ENCODE assay signal across 14 cellular contexts in the genomic region with DNA sequence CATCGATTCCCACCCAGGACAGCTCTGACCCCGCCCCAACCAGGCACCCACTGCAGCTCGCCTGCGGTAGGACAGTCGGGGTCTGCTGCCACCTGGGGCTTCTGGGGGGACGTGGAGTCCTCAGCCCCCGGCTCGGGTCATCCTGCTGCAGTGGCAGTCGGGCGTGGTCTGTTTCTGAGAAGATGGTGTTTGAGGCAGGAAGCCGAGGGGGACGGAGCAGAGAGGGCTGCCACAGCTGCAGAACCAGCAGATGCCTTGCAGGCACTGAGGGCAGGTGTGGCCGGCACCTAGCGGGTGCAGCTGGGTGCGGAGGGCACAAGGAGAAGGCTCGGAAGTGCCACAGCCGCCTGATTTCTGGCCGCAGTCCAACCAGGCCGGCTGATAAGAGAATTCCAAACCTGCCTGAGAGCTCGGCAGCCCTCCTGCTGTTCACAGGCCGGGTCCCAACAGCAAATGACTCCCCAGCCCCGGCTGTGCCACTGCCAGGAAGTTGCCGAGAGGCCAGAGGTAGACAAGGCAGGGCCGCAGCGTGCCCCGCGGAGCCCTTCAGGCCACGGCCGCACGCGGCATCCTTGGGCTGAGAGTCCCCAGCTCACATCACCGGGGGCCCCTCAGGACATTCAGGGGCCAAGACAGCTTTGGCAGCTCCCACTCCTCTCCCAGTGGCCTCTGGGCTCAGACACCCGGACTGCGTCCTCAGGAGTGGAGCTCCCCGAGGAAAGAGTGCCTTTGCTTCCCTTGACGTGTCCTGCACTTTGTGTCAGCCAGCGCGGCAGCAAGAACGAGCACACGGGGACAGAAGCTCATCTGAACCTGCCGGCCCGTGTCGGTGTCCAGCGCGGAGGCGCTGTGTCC. TPM values are rescaled to one million over a fixed set of nuclear protein-coding genes. Genes with fewer than 3 reads are reported as not detected.
DNase-seq lines count a peak whose midpoint lies in the region; ATAC-seq and TF ChIP-seq lines count a peak whose summit lies in the region.
"Had no signal": no experiment of that assay in that cellular context is flagged by ENCODE, and none has a peak within 500 bp of the region (broad histone marks: within the 10 kb centered on the region; RNA-seq: fewer than 3 reads in every experiment).

No MANE protein-coding gene starts in this region.

- DNase-seq in SK-N-SH (peak; percentile 77), NCI-H2196 (lab: John Stamatoyannopoulos, UW; ENCODE audit: unreplicated experiment) (peak; percentile 81), heart left ventricle (peak; percentile 59 to 84 (median 68)), upper lobe of left lung (peak; percentile 30 to 76), NCI-H446 treated with DMSO at 0.1 percent for 48 hours (lab: John Stamatoyannopoulos, UW) (no peak), WERI-Rb-1 (no peak)
- DNase-seq: activated CD4-positive, alpha-beta T cell treated with anti-CD3 and anti-CD28 coated beads, Interleukin-2, amount 10 ng/mL, durations not matched to agents 7 days and 5 days; gastrocnemius medialis had no signal

- H3K27ac ChIP-seq in SK-N-SH (ENCODE audit: low read depth in 2 of 2, low read length in 1 of 2) (no peak overlapping the region), heart left ventricle (peak overlapping the region in 1 of 12 donors; percentile 14), upper lobe of left lung (no peak overlapping the region), WERI-Rb-1 (no peak overlapping the region)
- H3K27ac ChIP-seq: gastrocnemius medialis, HL-60 had no signal

- no peaks in the 10 kb centered on the region for H4K20me1 ChIP-seq in SK-N-SH (ENCODE audit: insufficient read depth)

- TF ChIP-seq RAD21 in SK-N-SH (IDR thresholded peaks at IDR 0.05; ENCODE audit: low read length) = no peak

- H3K79me2 ChIP-seq in SK-N-SH (ENCODE audit: insufficient read depth) = no peaks in the 10 kb centered on the region

- no peak overlapping the region for H3K4me2 ChIP-seq in SK-N-SH

- WGBS in SK-N-SH (ENCODE audit: low lambda C conversion rate) = 56% methylated on average over 26 of the region's 46 CpGs
- WGBS in heart left ventricle, 4 donors = 48 to 65% (median 59%) methylated on average over 18 to 46 of the region's 46 CpGs
- whole genome bisulfite sequencing in upper lobe of left lung, 2 donors = 71 to 73% methylated on average over 21 to 46 of the region's 46 CpGs

- H3K9me2 ChIP-seq in SK-N-SH = no peaks in the 10 kb centered on the region

- H3F3A ChIP-seq in SK-N-SH (replicated peaks; ENCODE audit: insufficient read depth) = peaks cover 4% of the 10 kb centered on the region

- H2AFZ ChIP-seq in SK-N-SH (ENCODE audit: low read depth) = no peak overlapping the region

- CTCF ChIA-PET in SK-N-SH (lab: Yijun Ruan, JAX) = no interaction called here

- H3K9ac ChIP-seq in SK-N-SH = no peak overlapping the region

- ATAC-seq in SK-N-SH treated with all-trans-retinoic acid at 6 μM for 48 hours = no peak; the same call in 2 of the 3 replicates
- peak; percentile 52 to 77 (median 64) for ATAC-seq in heart left ventricle
- peak in 1 of 2 donors; percentile 26 for ATAC-seq in upper lobe of left lung (ENCODE audit: low FRiP score in 2 of 2)
- no peak for ATAC-seq in HG03378 (IDR thresholded peaks at IDR 0.05; ENCODE audit: unreplicated experiment)
- ATAC-seq: gastrocnemius medialis, GM12878 had no signal

- H3K36me3 ChIP-seq in SK-N-SH (replicated peaks in 1 of 2; ENCODE audit: control insufficient read depth in 1 of 2, insufficient read depth in 2 of 2, low read length in 1 of 2) (no peaks in the 10 kb centered on the region), heart left ventricle (no peaks in the 10 kb centered on the region), upper lobe of left lung (no peaks in the 10 kb centered on the region), WERI-Rb-1 (0 out of 2 replicates have a peak, but pooled peaks cover 5% of the 10 kb centered on the region)
- H3K36me3 ChIP-seq: gastrocnemius medialis had no signal

- intact Hi-C loops in heart left ventricle (cut with DNase I) = no loop called here

- H3K4me3 ChIP-seq in SK-N-SH (ENCODE audit: low read depth in 2 of 2, low read length in 1 of 2) (no peak overlapping the region), heart left ventricle (no peak overlapping the region), upper lobe of left lung (no peak overlapping the region), WERI-Rb-1 (ENCODE audit: low read depth, low read length) (no peak overlapping the region)
- H3K4me3 ChIP-seq: gastrocnemius medialis, GM12878 had no signal

- H3K4me1 ChIP-seq in SK-N-SH (ENCODE audit: control insufficient read depth in 1 of 2, insufficient read depth in 2 of 2, low read depth in 1 of 2, low read length in 1 of 2) (peaks cover 0 to 8% of the 10 kb centered on the region in 2 experiments; a peak in 1 of 4 replicates), heart left ventricle (peaks cover 0 to 18% (median 6%) of the 10 kb centered on the region in 12 donors), upper lobe of left lung (no peaks in the 10 kb centered on the region)
- H3K4me1 ChIP-seq: gastrocnemius medialis had no signal

- TF ChIP-seq EP300 in SK-N-SH (IDR thresholded peaks at IDR 0.05; ENCODE audit: borderline replicate concordance in 1 of 2, low read depth in 1 of 2, low read length in 1 of 2) = no peak
- no peak for TF ChIP-seq EP300 in upper lobe of left lung (IDR thresholded peaks at IDR 0.05)

- TF ChIP-seq POLR2A in heart left ventricle (IDR thresholded peaks at IDR 0.05) (no peak), upper lobe of left lung (IDR thresholded peaks at IDR 0.05) (no peak)

- TF ChIP-seq CTCF in SK-N-SH (IDR thresholded peaks at IDR 0.05) (no peak), heart left ventricle (IDR thresholded peaks at IDR 0.05) (no peak), upper lobe of left lung (IDR thresholded peaks at IDR 0.05) (no peak), WERI-Rb-1 (IDR thresholded peaks at IDR 0.05; ENCODE audit: low read depth, low read length) (no peak)

- POLR2A ChIA-PET in SK-N-SH (lab: Yijun Ruan, JAX) = interaction anchor here (1.0 kb wide), 1 partner anchor 10 kb away, joined by 3 read pairs; no protein-coding TSS in a partner anchor

- H3K9me3 ChIP-seq in SK-N-SH = 0 out of 2 replicates have a peak, but pooled peaks cover 3% of the 10 kb centered on the region
- H3K9me3 ChIP-seq in heart left ventricle = peaks cover 0 to 33% (median 17%) of the 10 kb centered on the region in 12 donors
- peaks cover 3 to 35% (median 18%) of the 10 kb centered on the region in 4 donors for H3K9me3 ChIP-seq in upper lobe of left lung
- peaks cover 31% of the 10 kb centered on the region for H3K9me3 ChIP-seq in WERI-Rb-1 (ENCODE audit: severe bottlenecking)

- H3K27me3 ChIP-seq in SK-N-SH (ENCODE audit: insufficient read depth) (no peaks in the 10 kb centered on the region), heart left ventricle (peaks cover 0 to under 1% (median 0%) of the 10 kb centered on the region in 9 donors), upper lobe of left lung (peaks cover 0 to 10% (median 0%) of the 10 kb centered on the region in 4 donors), WERI-Rb-1 (ENCODE audit: insufficient read depth, low read depth, severe bottlenecking) (no peaks in the 10 kb centered on the region)

TF ChIP-seq in SK-N-SH, 30 proteins besides CTCF, POLR2A, EP300 and RAD21:
- TF ChIP-seq YY1 (IDR thresholded peaks at IDR 0.05; ENCODE audit: low read depth) = no peak

TF ChIP-seq in SK-N-SH treated with all-trans-retinoic acid at 6 μM for 48 hours, 23 proteins besides CTCF, POLR2A, EP300 and RAD21 (continues in another document):
- TF ChIP-seq ZC3H10 (CRISPR knock-in tag; IDR thresholded peaks at IDR 0.05) = no peak
- TF ChIP-seq CSDC2 (CRISPR knock-in tag; IDR thresholded peaks at IDR 0.05) = no peak
- TF ChIP-seq ZNF8 (CRISPR knock-in tag; IDR thresholded peaks at IDR 0.05) = no peak
- no peak for TF ChIP-seq ESRRG (CRISPR knock-in tag; IDR thresholded peaks at IDR 0.05)
- no peak for TF ChIP-seq RARB (CRISPR knock-in tag; IDR thresholded peaks at IDR 0.05)
- no peak for TF ChIP-seq ZFP30 (CRISPR knock-in tag; IDR thresholded peaks at IDR 0.05)
- TF ChIP-seq PATZ1 (CRISPR knock-in tag; IDR thresholded peaks at IDR 0.05; ENCODE audit: borderline replicate concordance) = no peak
- TF ChIP-seq CSRNP3 (CRISPR knock-in tag; IDR thresholded peaks at IDR 0.05) = no peak

RNA-seq across cellular contexts. Expression of gene CPLX1, which starts 9.4 kb away (rescaled TPM):
- polyA plus RNA-seq in SK-N-SH (2012; rRNA removed) = 0.56 and 0.65 TPM in 2 replicates
- polyA plus RNA-seq in SK-N-SH (2012; cell fraction: cytosol; rRNA removed) = 0.86 and 1.2 TPM in 2 replicates
- 0.66 and 1.7 TPM in 2 replicates for polyA plus RNA-seq in SK-N-SH (2012; cell fraction: nucleus; rRNA removed)
- 1 to 10 TPM in 7 of 9 donors, under 1 TPM in 2; 0.75 to 7.0 (median 3.3) TPM for total RNA-seq in heart left ventricle
- polyA plus RNA-seq in heart left ventricle = 1 to 10 TPM; 1.5 to 5.9 TPM
- 1 to 10 TPM in 5 of 6 donors, under 1 TPM in 1; 0.61 to 4.2 (median 1.8) TPM for total RNA-seq in upper lobe of left lung
- total RNA-seq: Daoy had no signal
- polyA plus RNA-seq: AG04450 had no signal

Comparison
In these comparisons a context has a peak if more than half of its experiments do, and no peak if none do; other contexts are left out.
1. DNase-seq: peak in SK-N-SH (single experiment), NCI-H2196 (single experiment), heart left ventricle (5 of 5) and upper lobe of left lung (2 of 2); none in NCI-H446 treated with DMSO at 0.1 percent for 48 hours (single experiment) and WERI-Rb-1 (single experiment).
2. ATAC-seq: peak in heart left ventricle (4 of 4); none in SK-N-SH treated with all-trans-retinoic acid at 6 μM for 48 hours (single experiment) and HG03378 (single experiment).